In the genomic region with DNA sequence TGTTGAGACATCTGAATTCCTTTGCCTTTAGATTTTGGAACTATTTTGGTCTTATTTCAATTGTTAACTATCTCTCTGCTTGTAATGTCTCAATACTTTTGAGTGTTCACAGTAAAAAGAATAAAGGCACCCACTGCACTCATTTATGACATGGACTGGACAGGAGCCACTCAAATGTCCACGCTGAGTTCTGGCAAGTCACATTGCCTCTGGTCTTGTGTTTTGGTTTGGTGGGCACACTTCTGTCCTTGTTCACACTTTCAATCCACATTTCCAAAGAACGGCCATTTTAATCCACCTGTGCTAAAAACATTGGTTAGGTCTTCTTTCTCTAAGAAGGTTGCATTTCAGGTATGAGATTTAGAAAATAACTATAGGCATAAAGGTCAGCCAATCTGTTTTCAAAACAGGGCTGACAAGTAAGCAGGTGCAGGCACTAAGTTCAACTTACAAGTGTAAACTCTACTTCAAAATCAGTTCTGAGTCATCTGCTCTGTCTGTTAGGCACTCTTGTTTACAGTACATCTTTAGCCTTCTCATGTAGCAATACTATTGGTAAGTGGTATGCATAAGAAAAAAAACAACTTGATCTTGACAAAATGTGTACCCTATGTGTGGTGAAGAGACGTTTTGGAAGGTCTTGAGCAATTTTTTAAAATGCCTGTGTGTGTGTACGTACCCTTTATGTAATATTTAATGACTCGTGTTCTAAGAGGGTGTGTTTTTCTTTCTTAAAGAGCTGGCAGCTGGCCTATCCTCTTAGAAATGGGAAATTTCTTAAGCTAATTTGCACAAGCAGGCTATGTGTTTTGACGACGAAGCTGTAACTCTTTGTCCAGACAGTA, we compare ENCODE assay signal across 9 cellular contexts. TPM values are rescaled to one million over a fixed set of nuclear protein-coding genes. Genes with fewer than 3 reads are reported as not detected.
DNase-seq lines count a peak whose midpoint lies in the region; ATAC-seq, FAIRE-seq and TF ChIP-seq lines count a peak whose summit lies in the region.
"Had no signal": no experiment of that assay in that cellular context is flagged by ENCODE, and none has a peak within 500 bp of the region (broad histone marks: within the 10 kb centered on the region; RNA-seq: fewer than 3 reads in every experiment).

No MANE protein-coding gene starts in this region.

- no peak overlapping the region for H3K27ac ChIP-seq in kidney (ENCODE audit: low read depth in 2 of 2, low read length in 2 of 2)

- no peak for ATAC-seq in GM18519 (IDR thresholded peaks at IDR 0.05; ENCODE audit: low FRiP score, unreplicated experiment)
- no peak for ATAC-seq in HG03342 (IDR thresholded peaks at IDR 0.05; ENCODE audit: unreplicated experiment)
- ATAC-seq: activated T-cell treated with anti-CD3 and anti-CD28 coated beads, Interleukin-2, amount 50 U/mL, for 4 hours had no signal

- TF ChIP-seq CTCF in brain (conservative IDR thresholded peaks at IDR 0.05) = no peak
- TF ChIP-seq CTCF in nephron (IDR thresholded peaks at IDR 0.05; ENCODE audit: unreplicated experiment in 3 of 3) = no peak
- TF ChIP-seq CTCF in kidney (IDR thresholded peaks at IDR 0.05; ENCODE audit: borderline replicate concordance, extremely low read depth, insufficient read depth) = no peak

- no peak for FAIRE-seq in kidney (lab: Jason Lieb, UNC)
- FAIRE-seq in RCC 7860 (lab: Jason Lieb, UNC) = no peak

- H3K4me1 Mint-ChIP-seq in brain (peaks cover 37% of the 10 kb centered on the region), nephron (peaks cover 11% of the 10 kb centered on the region)

- no peak overlapping the region for H3K4me3 ChIP-seq in kidney (ENCODE audit: low read length in 2 of 2)

- H3K9ac ChIP-seq in kidney (ENCODE audit: low read length in 2 of 2) = peak overlapping the region in 1 of 2 donors; percentile 34

- H3K27me3 Mint-ChIP-seq in brain = peaks cover 6% of the 10 kb centered on the region
- H3K27me3 Mint-ChIP-seq in nephron (ENCODE audit: low read depth) = no peaks in the 10 kb centered on the region

- intact Hi-C loops in kidney (cut with DNase I) = no loop called here

- no peaks in the 10 kb centered on the region for H3K9me3 ChIP-seq in kidney (ENCODE audit: control insufficient read depth in 1 of 2, low read length in 2 of 2)

- H3K27ac Mint-ChIP-seq in brain (peak overlapping the region in 4 of 5 experiments; percentile 61 to 87 (median 74)), nephron (peak overlapping the region; percentile 9 to 55 (median 26))

- H3K4me1 ChIP-seq in kidney (ENCODE audit: control insufficient read depth in 1 of 2, insufficient read depth in 1 of 2, low read depth in 1 of 2, low read length in 2 of 2) = peaks cover 2 to 4% of the 10 kb centered on the region in 2 donors

- H3K36me3 ChIP-seq in kidney (ENCODE audit: control insufficient read depth in 1 of 2, insufficient read depth in 2 of 2, low read length in 2 of 2) = no peaks in the 10 kb centered on the region

- DNase-seq in COR-L47 (lab: John Stamatoyannopoulos, UW) (peak; percentile 22), NCI-H1436 (lab: John Stamatoyannopoulos, UW) (peak; percentile 52), kidney (no peak), RCC 7860 (ENCODE audit: low spot score) (no peak)
- DNase-seq: activated T-cell treated with anti-CD3 and anti-CD28 coated beads, Interleukin-2, amount 50 U/mL, for 4 hours had no signal

- H3K4me3 Mint-ChIP-seq in brain (peak overlapping the region in 2 of 5 experiments; percentile 50 to 55), nephron (no peak overlapping the region)
- H3K4me3 Mint-ChIP-seq: activated T-cell treated with anti-CD3 and anti-CD28 coated beads, Interleukin-2, amount 50 U/mL, for 4 hours had no signal

- H3K36me3 Mint-ChIP-seq in brain = no peaks in the 10 kb centered on the region
- H3K36me3 Mint-ChIP-seq in nephron (ENCODE audit: low read depth) = no peaks in the 10 kb centered on the region

- no peaks in the 10 kb centered on the region for H3K9me3 Mint-ChIP-seq in brain
- H3K9me3 Mint-ChIP-seq in nephron = no peaks in the 10 kb centered on the region
- H3K9me3 Mint-ChIP-seq: activated T-cell treated with anti-CD3 and anti-CD28 coated beads, Interleukin-2, amount 50 U/mL, for 4 hours had no signal

RNA-seq across cellular contexts. Expression of a gene that starts 31.5 kb away (rescaled TPM):
- polyA plus RNA-seq in brain (ENCODE audit: insufficient read depth, low read depth, low replicate concordance) = 171 TPM
- total RNA-seq in kidney = 218 TPM
- 88.8 TPM for polyA plus RNA-seq in kidney (ENCODE audit: insufficient read depth, low read depth, low replicate concordance)

Comparison
In these comparisons a context has a peak if more than half of its experiments do, and no peak if none do; other contexts are left out.
1. DNase-seq: peak in COR-L47 (single experiment) and NCI-H1436 (single experiment); none in kidney (single experiment) and RCC 7860 (single experiment).